ENCODE assay signal across 15 cellular contexts in the genomic region with DNA sequence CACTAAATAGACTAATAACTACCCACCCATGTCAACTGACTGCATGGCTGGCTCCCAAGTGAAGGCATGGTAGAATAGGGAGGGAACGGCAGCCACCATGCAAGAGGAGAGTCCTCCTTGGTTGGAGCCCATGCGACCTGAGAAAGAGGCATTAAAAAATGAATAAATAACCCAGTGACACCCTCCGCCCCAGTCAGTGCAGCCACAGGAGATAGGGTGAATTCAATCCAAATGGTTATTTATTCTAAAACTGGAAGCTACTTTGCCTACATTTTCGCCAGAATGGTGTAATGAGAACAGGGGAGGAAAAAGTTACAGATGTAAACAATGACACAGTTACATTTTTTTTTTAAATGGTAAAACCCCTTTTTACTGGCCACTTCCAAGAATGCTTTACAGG. TPM values are rescaled to one million over a fixed set of nuclear protein-coding genes. Genes with fewer than 3 reads are reported as not detected.
DNase-seq lines count a peak whose midpoint lies in the region; ATAC-seq, FAIRE-seq and TF ChIP-seq lines count a peak whose summit lies in the region.
"Had no signal": no experiment of that assay in that cellular context is flagged by ENCODE, and none has a peak within 500 bp of the region (broad histone marks: within the 10 kb centered on the region; RNA-seq: fewer than 3 reads in every experiment).

No MANE protein-coding gene starts in this region.

- H3K4me3 Mint-ChIP-seq in Calu3 (ENCODE audit: low read depth, unreplicated experiment), result peak overlapping the region; percentile 19
- H3K4me3 Mint-ChIP-seq in activated B cell treated with CpG ODN at 0.5 μM for 24 hours, result no peak overlapping the region
- H3K4me3 Mint-ChIP-seq in naive thymus-derived CD8-positive, alpha-beta T cell, result peak overlapping the region in 3 of 10 donors; percentile 0 to 40 (median 10)

- H3K27ac Mint-ChIP-seq in Calu3 (ENCODE audit: unreplicated experiment) (peak overlapping the region; percentile 95), activated B cell treated with CpG ODN at 0.5 μM for 24 hours (peak overlapping the region; percentile 32)
- peak overlapping the region; percentile 37 to 92 (median 58) for H3K27ac Mint-ChIP-seq in naive thymus-derived CD8-positive, alpha-beta T cell

- CTCF ChIA-PET in Calu3 (lab: Charles Lee), result no interaction called here
- CTCF ChIA-PET in activated B cell treated with CpG ODN at 0.5 μM for 24 hours (lab: Charles Lee), result no interaction called here

- TF ChIP-seq CTCF in Calu3 (IDR thresholded peaks at IDR 0.05; ENCODE audit: unreplicated experiment) (no peak), activated B cell treated with CpG ODN at 0.5 μM for 24 hours (IDR thresholded peaks at IDR 0.05) (no peak)

- ATAC-seq in activated B cell treated with CpG ODN at 0.5 μM for 24 hours (ENCODE audit: low read depth), result no peak
- ATAC-seq in naive thymus-derived CD8-positive, alpha-beta T cell, result no peak

- H3K9me3 Mint-ChIP-seq in Calu3 (ENCODE audit: low read depth, unreplicated experiment) (no peaks in the 10 kb centered on the region), activated B cell treated with CpG ODN at 0.5 μM for 24 hours (no peaks in the 10 kb centered on the region)
- no peaks in the 10 kb centered on the region for H3K9me3 Mint-ChIP-seq in naive thymus-derived CD8-positive, alpha-beta T cell

- H3K27me3 Mint-ChIP-seq in Calu3 (ENCODE audit: unreplicated experiment) (no peaks in the 10 kb centered on the region), activated B cell treated with CpG ODN at 0.5 μM for 24 hours (no peaks in the 10 kb centered on the region)
- no peaks in the 10 kb centered on the region for H3K27me3 Mint-ChIP-seq in naive thymus-derived CD8-positive, alpha-beta T cell

- intact Hi-C loops in Calu3 (cut with micrococcal nuclease; ENCODE audit: unreplicated experiment) (no loop called here), activated B cell treated with CpG ODN at 0.5 μM for 24 hours (cut with micrococcal nuclease) (no loop called here)

- FAIRE-seq in urothelium cell line (lab: Jason Lieb, UNC), result no peak
- FAIRE-seq: astrocyte, GM18507, HTR-8/SVneo had no signal

- no peak for DNase-seq in Calu3
- DNase-seq in activated B cell treated with CpG ODN at 0.5 μM for 24 hours, result no peak
- no peak for DNase-seq in naive thymus-derived CD8-positive, alpha-beta T cell
- DNase-seq in urothelium cell line (ENCODE audit: low spot score), result no peak
- no peak for DNase-seq in COR-L47 (lab: John Stamatoyannopoulos, UW)
- DNase-seq in dermis blood vessel endothelial cell, result no peak
- DNase-seq: DMS79, kidney glomerular epithelial cell, NCI-H2029 treated with DMSO at 0.1 percent for 48 hours had no signal

- no TSS peak for BruUV-seq in Calu3 (replicated peaks; lab: Mats Ljungman, UMichigan)

- H3K36me3 Mint-ChIP-seq in Calu3 (ENCODE audit: insufficient read depth, unreplicated experiment), result peaks cover 98% of the 10 kb centered on the region
- peaks cover 73% of the 10 kb centered on the region for H3K36me3 Mint-ChIP-seq in activated B cell treated with CpG ODN at 0.5 μM for 24 hours (ENCODE audit: low read depth)
- peaks cover 5 to 69% (median 9%) of the 10 kb centered on the region in 3 donors for H3K36me3 Mint-ChIP-seq in naive thymus-derived CD8-positive, alpha-beta T cell

- H3K4me1 Mint-ChIP-seq in Calu3 (ENCODE audit: low read depth, unreplicated experiment) (peaks cover 48% of the 10 kb centered on the region), activated B cell treated with CpG ODN at 0.5 μM for 24 hours (peaks cover 43% of the 10 kb centered on the region)
- peaks cover 22 to 50% (median 42%) of the 10 kb centered on the region in 4 donors for H3K4me1 Mint-ChIP-seq in naive thymus-derived CD8-positive, alpha-beta T cell

- POLR2A ChIA-PET in activated B cell treated with CpG ODN at 0.5 μM for 24 hours (lab: Charles Lee), result interaction anchor here (0.8 to 8.0 kb wide), 7 partner anchors 14 to 128 kb away, joined by 3 to 188 read pairs (median 4); partner anchors contain the start of genes C11orf98, CSKMT, HNRNPUL2 and LBHD1
- POLR2A ChIA-PET in naive thymus-derived CD8-positive, alpha-beta T cell (lab: Charles Lee), result interaction anchor here (8.0 to 14.8 kb wide), 3 partner anchors 15 to 129 kb away, joined by 71 to 263 read pairs (median 98); partner anchors contain the start of genes HNRNPUL2, TTC9C, WDR74 and ZBTB3

RNA-seq across cellular contexts. Expression of gene GNG3, which starts 4.9 kb away (rescaled TPM):
- total RNA-seq in Calu3 (2022) (not detected in 2 replicates), activated B cell treated with CpG ODN at 0.5 μM for 24 hours (1.8 and 2.7 TPM in 2 replicates), dermis blood vessel endothelial cell (not detected in 2 replicates)
- total RNA-seq in naive thymus-derived CD8-positive, alpha-beta T cell, result not detected
- under 1 TPM in 1 of 3 donors, not detected in 2; 0.27 TPM for polyA plus RNA-seq in naive thymus-derived CD8-positive, alpha-beta T cell
- total RNA-seq: astrocyte, fibroblast of lung, pulmonary artery endothelial cell, RPMI7951 had no signal
- polyA plus RNA-seq: fibroblast of lung had no signal

RNA-seq across cellular contexts. Expression of gene BSCL2, which starts 5.2 kb away (rescaled TPM):
- total RNA-seq in Calu3 (2022), result 71.5 and 88.0 TPM in 2 replicates
- total RNA-seq in activated B cell treated with CpG ODN at 0.5 μM for 24 hours, result 18.6 and 27.8 TPM in 2 replicates
- 10 to 100 TPM; 37.0 to 50.7 TPM for total RNA-seq in naive thymus-derived CD8-positive, alpha-beta T cell
- 10 to 100 TPM; 58.2 to 65.0 (median 58.8) TPM for polyA plus RNA-seq in naive thymus-derived CD8-positive, alpha-beta T cell
- total RNA-seq in dermis blood vessel endothelial cell, result 19.4 and 38.6 TPM in 2 replicates

RNA-seq across cellular contexts. Expression of gene HNRNPUL2, which starts 14.8 kb away (rescaled TPM):
- 52.6 and 52.7 TPM in 2 replicates for total RNA-seq in Calu3 (2022)
- 58.2 and 63.9 TPM in 2 replicates for total RNA-seq in activated B cell treated with CpG ODN at 0.5 μM for 24 hours
- 10 to 100 TPM; 81.6 to 84.0 TPM for total RNA-seq in naive thymus-derived CD8-positive, alpha-beta T cell
- 1 to 10 TPM in 2 of 3 donors, under 1 TPM in 1; 0.99 to 3.0 (median 1.0) TPM for polyA plus RNA-seq in naive thymus-derived CD8-positive, alpha-beta T cell
- 6.5 and 11.1 TPM in 2 replicates for total RNA-seq in dermis blood vessel endothelial cell

RNA-seq across cellular contexts. Expression of gene TTC9C, which starts 15.9 kb away (rescaled TPM):
- total RNA-seq in Calu3 (2022), result 35.5 and 36.7 TPM in 2 replicates
- 35.5 and 44.0 TPM in 2 replicates for total RNA-seq in activated B cell treated with CpG ODN at 0.5 μM for 24 hours
- 10 to 100 TPM; 46.1 to 47.6 TPM for total RNA-seq in naive thymus-derived CD8-positive, alpha-beta T cell
- polyA plus RNA-seq in naive thymus-derived CD8-positive, alpha-beta T cell, result 10 to 100 TPM in 2 of 3 donors, 1 to 10 TPM in 1; 8.5 to 18.8 (median 15.4) TPM
- total RNA-seq in dermis blood vessel endothelial cell, result 28.9 and 30.0 TPM in 2 replicates

RNA-seq across cellular contexts. Expression of gene LRRN4CL, which starts 23.1 kb away (rescaled TPM):
- total RNA-seq in Calu3 (2022) (0.71 and 1.5 TPM in 2 replicates), activated B cell treated with CpG ODN at 0.5 μM for 24 hours (0.13 and 0.17 TPM in 2 replicates), dermis blood vessel endothelial cell (0.34 and 0.51 TPM in 2 replicates)
- under 1 TPM in 1 of 2 experiments, not detected in 1; 0.36 TPM for total RNA-seq in naive thymus-derived CD8-positive, alpha-beta T cell
- polyA plus RNA-seq in naive thymus-derived CD8-positive, alpha-beta T cell, result not detected

Comparison
In these comparisons a context has a peak if more than half of its experiments do, and no peak if none do; other contexts are left out.
1. H3K27ac Mint-ChIP-seq: peak in every context shown above with its lines; median percentile 95 in Calu3; 58 in naive thymus-derived CD8-positive, alpha-beta T cell; 32 in activated B cell treated with CpG ODN at 0.5 μM for 24 hours.